In genomic region chr12:85805654-85806053, GRCh38 we compare ENCODE assay signal across 20 cellular contexts. TPM values are rescaled to one million over a fixed set of nuclear protein-coding genes. Genes with fewer than 3 reads are reported as not detected.
DNase-seq lines count a peak whose midpoint lies in the region; ATAC-seq and TF ChIP-seq lines count a peak whose summit lies in the region.
"Had no signal": no experiment of that assay in that cellular context is flagged by ENCODE, and none has a peak within 500 bp of the region (broad histone marks: within the 10 kb centered on the region; RNA-seq: fewer than 3 reads in every experiment).

No MANE protein-coding gene starts in this region.

- intact Hi-C loops in adrenal gland (cut with DNase I) = no loop called here

- H3K36me3 ChIP-seq in brain microvascular endothelial cell (replicated peaks) = no peaks in the 10 kb centered on the region
- no peaks in the 10 kb centered on the region for H3K36me3 ChIP-seq in adrenal gland (replicated peaks in 1 of 2)

- TF ChIP-seq POLR2A in adrenal gland (IDR thresholded peaks at IDR 0.05) = no peak

- 50 to 70% (median 67%) methylated on average over 5 of the region's 5 CpGs for WGBS in adrenal gland, 4 donors

- peak; percentile 64 for DNase-seq in AG20443 (ENCODE audit: low spot score)
- peak; percentile 41 for DNase-seq in LHCN-M2 (ENCODE audit: low read depth)
- peak; percentile 66 for DNase-seq in brain microvascular endothelial cell
- peak; percentile 80 for DNase-seq in iris pigment epithelial cell (ENCODE audit: low read depth)
- DNase-seq in adrenal gland = no peak
- DNase-seq in C1 segment of cervical spinal cord (lab: John Stamatoyannopoulos, UW) = no peak
- no peak for DNase-seq in activated CD4-positive, alpha-beta T cell treated with anti-CD3 and anti-CD28 coated beads, Interleukin-2, amount 50 U/mL, for 48 hours
- DNase-seq: dermis blood vessel endothelial cell; natural killer cell; NCI-H1436 treated with DMSO at 0.1 percent for 48 hours; psoas muscle; stimulated activated CD4-positive, alpha-beta T cell treated with anti-CD3 and anti-CD28 coated beads, Interleukin-15, amount 100 ng/mL, for 24 hours had no signal

- H3K9me3 ChIP-seq in adrenal gland (replicated peaks in 1 of 3) = no peaks in the 10 kb centered on the region
- H3K9me3 ChIP-seq: esophagus muscularis mucosa, psoas muscle had no signal

- no peak for TF ChIP-seq CTCF in brain microvascular endothelial cell (IDR thresholded peaks at IDR 0.05; ENCODE audit: low read depth, low read length, missing control alignments)
- no peak for TF ChIP-seq CTCF in adrenal gland (IDR thresholded peaks at IDR 0.05)

- peaks cover 0 to 3% of the 10 kb centered on the region in 2 donors for H3K4me1 ChIP-seq in adrenal gland (replicated peaks in 1 of 2)
- H3K4me1 ChIP-seq: esophagus muscularis mucosa, psoas muscle had no signal

- no peak overlapping the region for H3K4me3 ChIP-seq in brain microvascular endothelial cell (ENCODE audit: low read depth, low read length)
- no peak overlapping the region for H3K4me3 ChIP-seq in adrenal gland
- H3K4me3 ChIP-seq: esophagus muscularis mucosa, K562, lung, psoas muscle, SK-N-MC had no signal

- ATAC-seq in GM18858 (IDR thresholded peaks at IDR 0.05; ENCODE audit: unreplicated experiment) = no peak
- ATAC-seq: K562, natural killer cell, psoas muscle had no signal

- H3K27ac ChIP-seq in brain microvascular endothelial cell (peak overlapping the region; percentile 25), adrenal gland (no peak overlapping the region)
- H3K27ac ChIP-seq: esophagus muscularis mucosa, psoas muscle, SK-N-MC, VCaP had no signal

- H3K27me3 ChIP-seq in brain microvascular endothelial cell (replicated peaks) = no peaks in the 10 kb centered on the region
- no peaks in the 10 kb centered on the region for H3K27me3 ChIP-seq in adrenal gland
- H3K27me3 ChIP-seq: esophagus muscularis mucosa had no signal

- in situ Hi-C loops in brain microvascular endothelial cell (cut with HindIII; ENCODE audit: low pct_ligation_motif_present, low sequenced_read_pairs) = no loop called here

RNA-seq across cellular contexts. Expression of gene RASSF9, which starts 30.6 kb away (rescaled TPM):
- total RNA-seq in LHCN-M2 (2014; rRNA removed) = not detected in 2 replicates
- 0.01 TPM for polyA plus RNA-seq in LHCN-M2 (2012)
- total RNA-seq in adrenal gland = 1 to 10 TPM; 1.1 to 4.3 (median 1.5) TPM
- 1 to 10 TPM in 2 of 3 donors, under 1 TPM in 1; 0.57 to 1.4 (median 1.1) TPM for polyA plus RNA-seq in adrenal gland
- total RNA-seq: activated CD8-positive, alpha-beta memory T cell treated with anti-CD3 and anti-CD28 coated beads for 36 hours; activated T-helper 2 cell treated with anti-CD3 and anti-CD28 coated beads, Interferon-gamma antibody, Interleukin-2, Interleukin-4, amounts not matched to agents 10 μg/mL and 5 μg/mL and 100 μg/mL, durations not matched to agents 14 hours and 24 hours and 36 hours; K562; natural killer cell had no signal
- polyA plus RNA-seq: K562 had no signal

Comparison
In these comparisons a context has a peak if more than half of its experiments do, and no peak if none do; other contexts are left out.
1. DNase-seq: peak in AG20443 (single experiment), LHCN-M2 (single experiment), brain microvascular endothelial cell (single experiment) and iris pigment epithelial cell (single experiment); none in adrenal gland (0 of 7), C1 segment of cervical spinal cord (0 of 14) and activated CD4-positive, alpha-beta T cell treated with anti-CD3 and anti-CD28 coated beads, Interleukin-2, amount 50 U/mL, for 48 hours (0 of 2).